6 cellular contexts compared by ENCODE assay signal in the genomic region with DNA sequence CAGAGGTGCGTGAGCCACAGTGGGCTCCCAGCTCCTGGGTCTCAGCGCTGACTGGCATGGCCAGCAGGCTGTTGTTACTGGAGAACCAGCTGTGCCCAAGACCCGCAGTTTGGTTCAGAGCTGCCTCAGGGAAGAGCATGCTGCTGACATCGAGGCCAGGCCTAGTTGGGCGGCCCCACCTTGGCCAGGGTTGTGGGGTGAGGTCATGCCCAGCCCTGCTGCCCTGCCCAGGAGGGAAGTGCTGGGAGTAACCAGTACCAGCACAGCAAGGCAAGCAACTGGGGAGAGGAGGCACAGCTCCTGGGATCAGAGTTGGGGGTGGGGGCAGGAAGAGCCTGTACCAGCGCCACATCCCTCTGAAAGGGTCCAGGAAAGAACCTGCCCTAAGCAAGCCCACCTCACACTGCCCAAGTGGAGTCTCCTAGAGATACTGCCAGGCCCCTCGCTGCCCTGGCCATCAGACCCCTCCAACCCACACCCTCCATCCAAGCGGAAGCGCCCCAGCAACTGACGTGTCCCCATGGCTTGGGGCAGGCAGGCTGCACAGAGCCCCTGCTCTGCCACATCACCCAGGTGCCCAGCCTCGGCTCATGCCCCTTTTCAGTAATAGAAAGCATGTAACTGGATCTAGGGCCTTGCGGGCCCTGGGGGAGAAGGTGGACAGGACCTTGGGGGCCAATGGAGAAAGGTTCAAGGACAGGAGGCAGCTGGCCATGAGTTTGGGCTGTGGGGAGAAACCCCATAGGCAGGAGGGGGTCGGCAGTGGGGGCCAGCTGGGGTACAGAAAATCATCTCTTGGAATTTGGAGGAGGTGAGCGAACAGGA. TPM values are rescaled to one million over a fixed set of nuclear protein-coding genes. Genes with fewer than 3 reads are reported as not detected.
DNase-seq lines count a peak whose midpoint lies in the region; ATAC-seq, FAIRE-seq and TF ChIP-seq lines count a peak whose summit lies in the region.

No MANE protein-coding gene starts in this region.

- H3K9me3 ChIP-seq in liver (ENCODE audit: control insufficient read depth in 4 of 4, low read length in 3 of 4) = no peaks in the 10 kb centered on the region

- TF ChIP-seq CTCF in AG10803 (conservative IDR thresholded peaks at IDR 0.05; ENCODE audit: low read length) (no peak), WI38 (IDR thresholded peaks at IDR 0.05; ENCODE audit: low read depth, low read length) (no peak), liver (IDR thresholded peaks at IDR 0.05; ENCODE audit: low read depth, low read length, missing input control) (no peak)

- H3K9ac ChIP-seq in liver (ENCODE audit: low read depth in 1 of 2, low read length in 2 of 2) = peak overlapping the region; percentile 50 to 67

- ATAC-seq in GM19455 (IDR thresholded peaks at IDR 0.05; ENCODE audit: unreplicated experiment) (no peak), GM18498 (IDR thresholded peaks at IDR 0.05; ENCODE audit: unreplicated experiment) (no peak)

- H3K36me3 ChIP-seq in liver (ENCODE audit: control insufficient read depth in 4 of 4, insufficient read depth in 3 of 4, low read depth in 1 of 4, low read length in 3 of 4) = no peaks in the 10 kb centered on the region

- peaks cover 9 to 27% (median 18%) of the 10 kb centered on the region in 4 donors for H3K4me1 ChIP-seq in liver (ENCODE audit: control insufficient read depth in 4 of 4, insufficient read depth in 4 of 4, low read length in 3 of 4)

- H3K4me3 ChIP-seq in AG10803 (ENCODE audit: low read length) = peak overlapping the region; percentile 83
- peak overlapping the region; percentile 68 for H3K4me3 ChIP-seq in WI38 (ENCODE audit: low read depth, low read length)
- peak overlapping the region; percentile 78 to 98 (median 82) for H3K4me3 ChIP-seq in liver (ENCODE audit: low read depth in 1 of 3, low read length in 3 of 3)

- DNase-seq in AG10803 (ENCODE audit: low read depth) (peak; percentile 15), RCC 7860 (ENCODE audit: low spot score) (no peak)

- peak overlapping the region; percentile 64 to 68 for H3K27ac ChIP-seq in liver (ENCODE audit: low read depth in 1 of 2, low read length in 2 of 2)

- no peaks in the 10 kb centered on the region for H3K27me3 ChIP-seq in liver (ENCODE audit: control insufficient read depth in 4 of 4, insufficient read depth in 4 of 4, low read length in 3 of 4)

- WGBS in liver = 71% methylated on average over 14 of the region's 14 CpGs

- TF ChIP-seq RAD21 in liver (IDR thresholded peaks at IDR 0.05) = no peak

- no peak for FAIRE-seq in RCC 7860 (lab: Jason Lieb, UNC)

TF ChIP-seq in liver, 16 proteins besides CTCF, POLR2A, EP300 and RAD21:
- TF ChIP-seq, protein P1, sequence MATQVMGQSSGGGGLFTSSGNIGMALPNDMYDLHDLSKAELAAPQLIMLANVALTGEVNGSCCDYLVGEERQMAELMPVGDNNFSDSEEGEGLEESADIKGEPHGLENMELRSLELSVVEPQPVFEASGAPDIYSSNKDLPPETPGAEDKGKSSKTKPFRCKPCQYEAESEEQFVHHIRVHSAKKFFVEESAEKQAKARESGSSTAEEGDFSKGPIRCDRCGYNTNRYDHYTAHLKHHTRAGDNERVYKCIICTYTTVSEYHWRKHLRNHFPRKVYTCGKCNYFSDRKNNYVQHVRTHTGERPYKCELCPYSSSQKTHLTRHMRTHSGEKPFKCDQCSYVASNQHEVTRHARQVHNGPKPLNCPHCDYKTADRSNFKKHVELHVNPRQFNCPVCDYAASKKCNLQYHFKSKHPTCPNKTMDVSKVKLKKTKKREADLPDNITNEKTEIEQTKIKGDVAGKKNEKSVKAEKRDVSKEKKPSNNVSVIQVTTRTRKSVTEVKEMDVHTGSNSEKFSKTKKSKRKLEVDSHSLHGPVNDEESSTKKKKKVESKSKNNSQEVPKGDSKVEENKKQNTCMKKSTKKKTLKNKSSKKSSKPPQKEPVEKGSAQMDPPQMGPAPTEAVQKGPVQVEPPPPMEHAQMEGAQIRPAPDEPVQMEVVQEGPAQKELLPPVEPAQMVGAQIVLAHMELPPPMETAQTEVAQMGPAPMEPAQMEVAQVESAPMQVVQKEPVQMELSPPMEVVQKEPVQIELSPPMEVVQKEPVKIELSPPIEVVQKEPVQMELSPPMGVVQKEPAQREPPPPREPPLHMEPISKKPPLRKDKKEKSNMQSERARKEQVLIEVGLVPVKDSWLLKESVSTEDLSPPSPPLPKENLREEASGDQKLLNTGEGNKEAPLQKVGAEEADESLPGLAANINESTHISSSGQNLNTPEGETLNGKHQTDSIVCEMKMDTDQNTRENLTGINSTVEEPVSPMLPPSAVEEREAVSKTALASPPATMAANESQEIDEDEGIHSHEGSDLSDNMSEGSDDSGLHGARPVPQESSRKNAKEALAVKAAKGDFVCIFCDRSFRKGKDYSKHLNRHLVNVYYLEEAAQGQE (IDR thresholded peaks at IDR 0.05) = no peak
- TF ChIP-seq, protein P2, sequence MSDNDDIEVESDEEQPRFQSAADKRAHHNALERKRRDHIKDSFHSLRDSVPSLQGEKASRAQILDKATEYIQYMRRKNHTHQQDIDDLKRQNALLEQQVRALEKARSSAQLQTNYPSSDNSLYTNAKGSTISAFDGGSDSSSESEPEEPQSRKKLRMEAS (IDR thresholded peaks at IDR 0.05) = no peak
- TF ChIP-seq FOXA1 (IDR thresholded peaks at IDR 0.05) (no peak), FOXA2 (IDR thresholded peaks at IDR 0.05) (no peak), YY1 (IDR thresholded peaks at IDR 0.05) (no peak), EGR1 (IDR thresholded peaks at IDR 0.05; ENCODE audit: low read depth in 2 of 2) (no peak), RXRA (IDR thresholded peaks at IDR 0.05) (no peak), HNF4G (IDR thresholded peaks at IDR 0.05) (no peak), HNF4A (conservative IDR thresholded peaks at IDR 0.05) (no peak), JUND (IDR thresholded peaks at IDR 0.05) (no peak)

RNA-seq across cellular contexts. Expression of a gene that starts 1.0 kb away (rescaled TPM):
- 10 to 100 TPM; 15.3 to 20.8 TPM for total RNA-seq in liver
- polyA plus RNA-seq in liver = 10 to 100 TPM in 1 of 2 donors, 1 to 10 TPM in 1; 7.8 to 24.6 TPM

RNA-seq across cellular contexts. Expression of a gene that starts 22.8 kb away (rescaled TPM):
- 10 to 100 TPM; 61.7 to 68.0 TPM for total RNA-seq in liver
- polyA plus RNA-seq in liver = 10 to 100 TPM; 25.4 to 40.9 TPM

RNA-seq across cellular contexts. Expression of a gene that starts 38.0 kb away (rescaled TPM):
- total RNA-seq in liver = 10 to 100 TPM; 21.0 to 81.5 TPM
- polyA plus RNA-seq in liver = 10 to 100 TPM; 50.2 to 65.8 TPM

RNA-seq across cellular contexts. Expression of a gene that starts 38.1 kb away (rescaled TPM):
- 10 to 100 TPM; 19.5 to 23.9 TPM for total RNA-seq in liver
- 10 to 100 TPM; 22.9 to 32.7 TPM for polyA plus RNA-seq in liver

RNA-seq across cellular contexts. Expression of a gene that starts 51.1 kb away (rescaled TPM):
- total RNA-seq in liver = 1 to 10 TPM; 2.3 to 2.6 TPM
- polyA plus RNA-seq in liver = 1 to 10 TPM in 1 of 2 donors, under 1 TPM in 1; 0.36 to 1.0 TPM
